ENCODE assay signal across 1 cellular context in genomic region chr19:45303269-45304060, GRCh38.
TF ChIP-seq lines count a peak whose summit lies in the region.

No MANE protein-coding gene starts in this region.

TF ChIP-seq in HepG2, 621 proteins besides CTCF, POLR2A, EP300 and RAD21:
- TF ChIP-seq NONO (IDR thresholded peaks at IDR 0.05) (no peak), NONO (CRISPR knock-in tag; conservative IDR thresholded peaks at IDR 0.05) (0 out of 2 replicates have a peak, but pooled peaks have one; percentile 5), ZNF660 (CRISPR knock-in tag; IDR thresholded peaks at IDR 0.05; ENCODE audit: borderline replicate concordance, low read depth) (no peak), CHD4 (IDR thresholded peaks at IDR 0.05; ENCODE audit: borderline replicate concordance, low read length) (peak; percentile 51; the same call in 1 of the 2 replicates), ZNF629 (CRISPR knock-in tag; conservative IDR thresholded peaks at IDR 0.05) (peak; percentile 72)
